ENCODE assay signal across 13 cellular contexts in the genomic region with DNA sequence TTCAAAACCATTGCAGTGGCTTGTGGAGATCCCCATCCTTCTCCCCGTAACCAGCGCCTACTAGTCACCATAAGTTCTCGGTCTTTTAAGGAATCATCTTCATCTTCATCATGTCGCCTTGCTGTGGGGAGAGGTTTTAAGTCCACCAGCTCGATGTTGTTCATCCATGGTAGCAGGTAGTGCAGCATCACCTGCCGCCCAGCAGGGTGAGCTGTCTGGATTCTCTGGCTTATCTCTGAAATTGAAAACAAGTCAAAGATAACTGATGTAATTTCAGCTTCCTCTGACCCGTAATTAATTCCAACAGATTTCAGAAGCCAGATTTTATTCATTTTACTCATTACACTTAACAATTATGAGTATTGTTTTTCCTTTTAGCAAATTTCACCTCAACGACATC.
DNase-seq lines count a peak whose midpoint lies in the region; ATAC-seq and TF ChIP-seq lines count a peak whose summit lies in the region.
"Had no signal": no experiment of that assay in that cellular context is flagged by ENCODE, and none has a peak within 500 bp of the region (broad histone marks: within the 10 kb centered on the region; RNA-seq: fewer than 3 reads in every experiment).

No MANE protein-coding gene starts in this region.

- POLR2A ChIA-PET in CD8-positive, alpha-beta T cell (lab: Charles Lee) = interaction anchor here (1.5 kb wide), 1 partner anchor 21 kb away, joined by 3 read pairs; no protein-coding TSS in a partner anchor

- in situ Hi-C loops in astrocyte of the spinal cord (cut with HindIII; ENCODE audit: low sequenced_read_pairs) = no loop called here

- H3K4me1 ChIP-seq in CD8-positive, alpha-beta T cell (ENCODE audit: insufficient read depth, low read length) = no peaks in the 10 kb centered on the region
- H3K4me1 ChIP-seq: colonic mucosa, suprapubic skin had no signal

- no peaks in the 10 kb centered on the region for H3K4me1 Mint-ChIP-seq in CD8-positive, alpha-beta T cell (ENCODE audit: low read depth)

- ATAC-seq in CD8-positive, alpha-beta T cell = no peak
- ATAC-seq: naive thymus-derived CD4-positive, alpha-beta T cell had no signal

- H3K9me3 ChIP-seq in CD8-positive, alpha-beta T cell (ENCODE audit: low read length) = no peaks in the 10 kb centered on the region
- H3K9me3 ChIP-seq: colonic mucosa, suprapubic skin had no signal

- no peaks in the 10 kb centered on the region for H3K27me3 Mint-ChIP-seq in CD8-positive, alpha-beta T cell (ENCODE audit: low read depth)
- H3K27me3 Mint-ChIP-seq: naive thymus-derived CD4-positive, alpha-beta T cell had no signal

- intact Hi-C loops in CD8-positive, alpha-beta T cell (cut with DNase I, micrococcal nuclease) = no loop called here

- peaks cover 90% of the 10 kb centered on the region for H3K36me3 Mint-ChIP-seq in CD8-positive, alpha-beta T cell

- H3K27ac Mint-ChIP-seq in CD8-positive, alpha-beta T cell = no peak overlapping the region
- H3K27ac Mint-ChIP-seq: naive thymus-derived CD4-positive, alpha-beta T cell; T-helper 1 cell treated with Interleukin-12 subunit alpha and Interleukin-12 subunit beta and Interleukin-4 antibody, amounts not matched to agents 30 μg/mL and 1 μg/mL, for 36 hours had no signal

- no peak overlapping the region for H3K4me3 ChIP-seq in astrocyte of the spinal cord (ENCODE audit: low read depth, low read length)
- no peak overlapping the region for H3K4me3 ChIP-seq in CD8-positive, alpha-beta T cell (ENCODE audit: low read depth, low read length)
- H3K4me3 ChIP-seq: colonic mucosa, suprapubic skin had no signal

- CTCF ChIA-PET in CD8-positive, alpha-beta T cell (lab: Charles Lee) = interaction anchor here (1.3 kb wide), 1 partner anchor 405 kb away, joined by 4 read pairs; no protein-coding TSS in a partner anchor

- DNase-seq in NCI-H146 (lab: John Stamatoyannopoulos, UW) (peak; percentile 39), NCI-H146 treated with DMSO at 0.1 percent for 48 hours (lab: John Stamatoyannopoulos, UW; ENCODE audit: unreplicated experiment) (no peak), HT-29 (ENCODE audit: low spot score) (peak; percentile 8), astrocyte of the spinal cord (ENCODE audit: low read depth, low spot score) (no peak), lung microvascular endothelial cell (ENCODE audit: low read depth in 2 of 2) (peak; percentile 28 to 51), NCI-H2107 treated with DMSO at 0.1 percent for 48 hours (lab: John Stamatoyannopoulos, UW; ENCODE audit: unreplicated experiment) (no peak), NK-92 (lab: John Stamatoyannopoulos, UW; ENCODE audit: unreplicated experiment) (no peak)
- DNase-seq in CD8-positive, alpha-beta T cell = no peak
- DNase-seq: colonic mucosa; naive thymus-derived CD4-positive, alpha-beta T cell; NCI-H226 had no signal

- no peak overlapping the region for H3K27ac ChIP-seq in CD8-positive, alpha-beta T cell (ENCODE audit: low read depth, low read length)
- H3K27ac ChIP-seq: colonic mucosa, suprapubic skin had no signal

- peaks cover 20% of the 10 kb centered on the region for H3K36me3 ChIP-seq in CD8-positive, alpha-beta T cell (ENCODE audit: insufficient read depth, low read length)

- H3K4me3 Mint-ChIP-seq in CD8-positive, alpha-beta T cell = no peak overlapping the region
- H3K4me3 Mint-ChIP-seq: naive thymus-derived CD4-positive, alpha-beta T cell; T-helper 1 cell treated with Interleukin-12 subunit alpha and Interleukin-12 subunit beta and Interleukin-4 antibody, amounts not matched to agents 30 μg/mL and 1 μg/mL, for 36 hours had no signal

- no peaks in the 10 kb centered on the region for H3K27me3 ChIP-seq in CD8-positive, alpha-beta T cell (ENCODE audit: insufficient read depth, low read length)
- H3K27me3 ChIP-seq: colonic mucosa, suprapubic skin had no signal

- TF ChIP-seq CTCF in astrocyte of the spinal cord (IDR thresholded peaks at IDR 0.05; ENCODE audit: low read depth, low read length) = peak; percentile 38
- no peak for TF ChIP-seq CTCF in CD8-positive, alpha-beta T cell (IDR thresholded peaks at IDR 0.05)

- peaks cover 5% of the 10 kb centered on the region for H3K9me3 Mint-ChIP-seq in CD8-positive, alpha-beta T cell
- H3K9me3 Mint-ChIP-seq: T-helper 1 cell treated with Interleukin-12 subunit alpha and Interleukin-12 subunit beta and Interleukin-4 antibody, amounts not matched to agents 30 μg/mL and 1 μg/mL, for 36 hours had no signal

Comparison
In these comparisons a context has a peak if more than half of its experiments do, and no peak if none do; other contexts are left out.
1. DNase-seq: peak in NCI-H146 (single experiment), HT-29 (single experiment) and lung microvascular endothelial cell (2 of 2); none in NCI-H146 treated with DMSO at 0.1 percent for 48 hours (single experiment), astrocyte of the spinal cord (single experiment), NCI-H2107 treated with DMSO at 0.1 percent for 48 hours (single experiment), CD8-positive, alpha-beta T cell (0 of 7) and NK-92 (single experiment).